In the genomic region with DNA sequence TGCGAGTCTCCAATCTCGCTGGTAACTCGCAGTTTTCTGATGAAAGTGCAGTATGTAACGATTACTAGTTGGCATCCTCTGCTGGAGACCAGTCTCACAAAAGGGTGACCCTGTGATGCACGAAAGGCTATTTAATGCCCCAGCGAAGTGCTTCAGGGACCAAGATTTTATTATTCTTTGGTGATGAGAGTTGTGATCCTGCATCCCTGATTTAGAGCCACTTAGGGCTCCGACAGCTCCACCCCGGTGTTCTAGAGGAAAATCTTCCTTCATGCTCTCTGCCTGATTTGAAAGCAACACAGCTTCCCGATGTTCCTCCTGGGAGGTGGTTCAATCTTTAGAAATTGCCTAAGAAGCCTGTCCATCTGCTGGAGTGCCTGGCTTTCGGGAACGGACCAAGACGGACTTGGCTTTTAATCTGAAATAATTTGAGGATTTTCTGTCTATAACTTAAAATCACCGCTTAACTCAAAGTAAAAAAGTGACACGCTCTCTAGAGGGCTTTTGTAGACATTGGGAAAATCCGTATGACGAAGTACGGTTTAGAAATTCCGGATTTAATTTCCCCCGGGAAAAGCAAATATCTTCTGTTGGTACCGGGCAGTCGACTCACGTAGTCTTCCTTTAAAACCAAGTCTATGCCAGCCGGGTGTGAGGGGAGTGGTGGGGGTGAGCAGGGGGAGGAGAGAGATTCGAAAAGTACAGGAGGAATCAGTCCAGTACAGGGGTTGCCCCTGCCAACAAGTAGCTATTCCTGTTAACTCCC, we compare ENCODE assay signal across 9 cellular contexts. TPM values are rescaled to one million over a fixed set of nuclear protein-coding genes. Genes with fewer than 3 reads are reported as not detected.
DNase-seq lines count a peak whose midpoint lies in the region; ATAC-seq and TF ChIP-seq lines count a peak whose summit lies in the region.
"Had no signal": no experiment of that assay in that cellular context is flagged by ENCODE, and none has a peak within 500 bp of the region (broad histone marks: within the 10 kb centered on the region; RNA-seq: fewer than 3 reads in every experiment).

No MANE protein-coding gene starts in this region.

- ATAC-seq in GM19397 (IDR thresholded peaks at IDR 0.05; ENCODE audit: unreplicated experiment), result no peak

- peaks cover 41% of the 10 kb centered on the region for H3K4me1 Mint-ChIP-seq in activated CD4-positive, alpha-beta T cell treated with anti-CD3 and anti-CD28 coated beads, Interleukin-2, amount 10 ng/mL, durations not matched to agents 7 days and 5 days
- peaks cover 52% of the 10 kb centered on the region for H3K4me1 Mint-ChIP-seq in dendritic cell treated with granulocyte-macrophage colony-stimulating factor and Interleukin-4, amounts not matched to agents 40 ng/mL and 50 ng/mL, for 4 days (ENCODE audit: low read depth)

- H3K4me3 ChIP-seq in PC-9 (peak overlapping the region; percentile 78), tibial nerve (peak overlapping the region; percentile 69 to 83 (median 72))

- H3K27me3 ChIP-seq in PC-9 (ENCODE audit: insufficient read depth, low read depth) (no peaks in the 10 kb centered on the region), tibial nerve (no peaks in the 10 kb centered on the region)

- H2AFZ ChIP-seq in PC-9, result peak overlapping the region; percentile 92

- POLR2A ChIA-PET in activated CD4-positive, alpha-beta T cell treated with anti-CD3 and anti-CD28 coated beads, Interleukin-2, amount 10 ng/mL, durations not matched to agents 7 days and 5 days (lab: Charles Lee), result no interaction called here
- POLR2A ChIA-PET in PC-9 (lab: Charles Lee; ENCODE audit: unreplicated experiment), result interaction anchor here (0.7 kb wide), 1 partner anchor 92 kb away, joined by 10 read pairs; no protein-coding TSS in a partner anchor

- 0 out of 2 replicates have a peak, but pooled peaks cover 6% of the 10 kb centered on the region for H3K9me2 ChIP-seq in PC-9 (ENCODE audit: insufficient read depth)

- H3K4me3 Mint-ChIP-seq in activated CD4-positive, alpha-beta T cell treated with anti-CD3 and anti-CD28 coated beads, Interleukin-2, amount 10 ng/mL, durations not matched to agents 7 days and 5 days, result peak overlapping the region; percentile 91
- H3K4me3 Mint-ChIP-seq in dendritic cell treated with granulocyte-macrophage colony-stimulating factor and Interleukin-4, amounts not matched to agents 40 ng/mL and 50 ng/mL, for 4 days, result peak overlapping the region; percentile 87

- H3K9me3 Mint-ChIP-seq in activated CD4-positive, alpha-beta T cell treated with anti-CD3 and anti-CD28 coated beads, Interleukin-2, amount 10 ng/mL, durations not matched to agents 7 days and 5 days, result no peaks in the 10 kb centered on the region
- H3K9me3 Mint-ChIP-seq in dendritic cell treated with granulocyte-macrophage colony-stimulating factor and Interleukin-4, amounts not matched to agents 40 ng/mL and 50 ng/mL, for 4 days, result no peaks in the 10 kb centered on the region

- BruUV-seq in PC-9 (replicated peaks; lab: Mats Ljungman, UMichigan), result TSS peak; percentile 46

- intact Hi-C loops in PC-9 (cut with micrococcal nuclease; ENCODE audit: unreplicated experiment), result loop anchor here (1.0 to 10.0 kb wide), 15 partner anchors 90 to 1752 kb away; a partner anchor contains a TSS
- intact Hi-C loops in dendritic cell treated with granulocyte-macrophage colony-stimulating factor and Interleukin-4, amounts not matched to agents 40 ng/mL and 50 ng/mL, for 4 days (cut with micrococcal nuclease), result loop anchor here (5.0 to 10.0 kb wide), 3 partner anchors 223 to 771 kb away; no protein-coding TSS in a partner anchor

- DNase-seq in activated CD4-positive, alpha-beta T cell treated with anti-CD3 and anti-CD28 coated beads, Interleukin-2, amount 10 ng/mL, durations not matched to agents 7 days and 5 days, result no peak
- no peak for DNase-seq in activated CD4-positive, alpha-beta T cell treated with anti-CD3 and anti-CD28 coated beads for 48 hours
- DNase-seq in PC-9, result no peak
- DNase-seq in lung microvascular endothelial cell (ENCODE audit: low read depth in 2 of 2), result peak; percentile 42 to 66
- DNase-seq in tibial nerve (ENCODE audit: low spot score in 2 of 2), result peak in 1 of 2 donors; percentile 10
- DNase-seq in MV-4-11 (lab: John Stamatoyannopoulos, UW), result no peak

- H3K27ac Mint-ChIP-seq in activated CD4-positive, alpha-beta T cell treated with anti-CD3 and anti-CD28 coated beads, Interleukin-2, amount 10 ng/mL, durations not matched to agents 7 days and 5 days, result no peak overlapping the region
- peak overlapping the region; percentile 99 for H3K27ac Mint-ChIP-seq in dendritic cell treated with granulocyte-macrophage colony-stimulating factor and Interleukin-4, amounts not matched to agents 40 ng/mL and 50 ng/mL, for 4 days

- H3K4me1 ChIP-seq in PC-9 (replicated peaks; ENCODE audit: insufficient read depth) (peaks cover 23% of the 10 kb centered on the region), tibial nerve (peaks cover 0 to 21% (median 5%) of the 10 kb centered on the region in 4 donors)

- no peaks in the 10 kb centered on the region for H3K36me3 Mint-ChIP-seq in activated CD4-positive, alpha-beta T cell treated with anti-CD3 and anti-CD28 coated beads, Interleukin-2, amount 10 ng/mL, durations not matched to agents 7 days and 5 days (ENCODE audit: low read depth)
- H3K36me3 Mint-ChIP-seq in dendritic cell treated with granulocyte-macrophage colony-stimulating factor and Interleukin-4, amounts not matched to agents 40 ng/mL and 50 ng/mL, for 4 days (ENCODE audit: low read depth), result peaks cover 30% of the 10 kb centered on the region

- H3K9me3 ChIP-seq in PC-9 (ENCODE audit: insufficient read depth, low read depth) (no peaks in the 10 kb centered on the region), tibial nerve (no peaks in the 10 kb centered on the region)
- H3K9me3 ChIP-seq: mucosa of descending colon had no signal

- H4K20me1 ChIP-seq in PC-9 (ENCODE audit: insufficient read depth), result no peaks in the 10 kb centered on the region

- peaks cover 31% of the 10 kb centered on the region for H3K27me3 Mint-ChIP-seq in activated CD4-positive, alpha-beta T cell treated with anti-CD3 and anti-CD28 coated beads, Interleukin-2, amount 10 ng/mL, durations not matched to agents 7 days and 5 days
- no peaks in the 10 kb centered on the region for H3K27me3 Mint-ChIP-seq in dendritic cell treated with granulocyte-macrophage colony-stimulating factor and Interleukin-4, amounts not matched to agents 40 ng/mL and 50 ng/mL, for 4 days

- WGBS in tibial nerve, 2 donors, result 1 to 2% methylated on average over 24 of the region's 24 CpGs

- H3K27ac ChIP-seq in PC-9 (peak overlapping the region; percentile 86), tibial nerve (peak overlapping the region; percentile 58 to 92 (median 87))

- no peak for TF ChIP-seq POLR2A in tibial nerve (IDR thresholded peaks at IDR 0.05)

- CTCF ChIA-PET in activated CD4-positive, alpha-beta T cell treated with anti-CD3 and anti-CD28 coated beads, Interleukin-2, amount 10 ng/mL, durations not matched to agents 7 days and 5 days (lab: Charles Lee), result no interaction called here
- CTCF ChIA-PET in PC-9 (lab: Charles Lee), result interaction anchor here (0.5 to 1.7 kb wide), 3 partner anchors 36 to 152 kb away, joined by 3 to 7 read pairs (median 6); no protein-coding TSS in a partner anchor

- TF ChIP-seq CTCF in PC-9 (conservative IDR thresholded peaks at IDR 0.05) (no peak), tibial nerve (IDR thresholded peaks at IDR 0.05) (no peak)

- H3F3A ChIP-seq in PC-9 (ENCODE audit: insufficient read depth, low read depth), result peaks cover 37% of the 10 kb centered on the region

- H3K36me3 ChIP-seq in PC-9 (ENCODE audit: low read depth) (no peaks in the 10 kb centered on the region), tibial nerve (no peaks in the 10 kb centered on the region)

- H3K4me2 ChIP-seq in PC-9, result peak overlapping the region; percentile 94

- TF ChIP-seq EP300 in tibial nerve (IDR thresholded peaks at IDR 0.05), result no peak

- H3K79me2 ChIP-seq in PC-9 (ENCODE audit: low read depth), result peaks cover 26% of the 10 kb centered on the region

RNA-seq across cellular contexts. Expression of a gene that starts 1.0 kb away (rescaled TPM):
- 1 to 10 TPM; 3.8 to 4.5 TPM for total RNA-seq in activated CD4-positive, alpha-beta T cell treated with anti-CD3 and anti-CD28 coated beads, Interleukin-2, amount 10 ng/mL, durations not matched to agents 7 days and 5 days
- 110 and 132 TPM in 2 replicates for total RNA-seq in PC-9 (2021)
- total RNA-seq in lung microvascular endothelial cell, result 21.4 and 47.3 TPM in 2 replicates
- total RNA-seq in tibial nerve, result 10 to 100 TPM; 23.9 to 45.2 (median 40.5) TPM

Comparison
In these comparisons a context has a peak if more than half of its experiments do, and no peak if none do; other contexts are left out.
1. DNase-seq: peak in lung microvascular endothelial cell (2 of 2); none in activated CD4-positive, alpha-beta T cell treated with anti-CD3 and anti-CD28 coated beads, Interleukin-2, amount 10 ng/mL, durations not matched to agents 7 days and 5 days (single experiment), activated CD4-positive, alpha-beta T cell treated with anti-CD3 and anti-CD28 coated beads for 48 hours (single experiment), PC-9 (0 of 2) and MV-4-11 (single experiment).